ENCODE assay signal across 1 cellular context in the genomic region with DNA sequence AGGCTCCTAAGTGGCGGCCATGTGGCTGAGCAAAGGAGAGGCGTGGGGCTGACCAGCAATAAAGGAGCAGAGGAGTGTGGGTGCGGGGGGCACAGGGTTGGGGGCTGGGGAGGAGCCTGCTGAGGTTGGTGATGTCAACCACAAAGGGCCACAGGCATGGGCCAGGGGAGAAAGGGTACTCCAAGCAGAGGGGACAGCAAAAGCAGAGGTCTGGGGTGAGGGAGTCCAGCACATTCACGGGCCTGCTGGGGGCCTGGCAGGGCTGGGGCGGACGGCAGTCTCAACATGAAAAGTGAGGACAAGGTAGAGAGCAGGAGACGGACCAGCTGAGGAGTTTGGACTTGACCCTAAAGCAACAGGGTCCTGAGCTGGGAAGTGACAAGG.
TF ChIP-seq lines count a peak whose summit lies in the region.

No MANE protein-coding gene starts in this region.

TF ChIP-seq in SK-N-SH treated with all-trans-retinoic acid at 6 μM for 48 hours, 23 proteins besides CTCF, POLR2A, EP300 and RAD21 (continued from another document):
- TF ChIP-seq ESRRG (CRISPR knock-in tag; IDR thresholded peaks at IDR 0.05), result no peak
- TF ChIP-seq ZFP3 (CRISPR knock-in tag; IDR thresholded peaks at IDR 0.05), result no peak
- no peak for TF ChIP-seq TOX (CRISPR knock-in tag; IDR thresholded peaks at IDR 0.05; ENCODE audit: borderline replicate concordance)
